In the genomic region with DNA sequence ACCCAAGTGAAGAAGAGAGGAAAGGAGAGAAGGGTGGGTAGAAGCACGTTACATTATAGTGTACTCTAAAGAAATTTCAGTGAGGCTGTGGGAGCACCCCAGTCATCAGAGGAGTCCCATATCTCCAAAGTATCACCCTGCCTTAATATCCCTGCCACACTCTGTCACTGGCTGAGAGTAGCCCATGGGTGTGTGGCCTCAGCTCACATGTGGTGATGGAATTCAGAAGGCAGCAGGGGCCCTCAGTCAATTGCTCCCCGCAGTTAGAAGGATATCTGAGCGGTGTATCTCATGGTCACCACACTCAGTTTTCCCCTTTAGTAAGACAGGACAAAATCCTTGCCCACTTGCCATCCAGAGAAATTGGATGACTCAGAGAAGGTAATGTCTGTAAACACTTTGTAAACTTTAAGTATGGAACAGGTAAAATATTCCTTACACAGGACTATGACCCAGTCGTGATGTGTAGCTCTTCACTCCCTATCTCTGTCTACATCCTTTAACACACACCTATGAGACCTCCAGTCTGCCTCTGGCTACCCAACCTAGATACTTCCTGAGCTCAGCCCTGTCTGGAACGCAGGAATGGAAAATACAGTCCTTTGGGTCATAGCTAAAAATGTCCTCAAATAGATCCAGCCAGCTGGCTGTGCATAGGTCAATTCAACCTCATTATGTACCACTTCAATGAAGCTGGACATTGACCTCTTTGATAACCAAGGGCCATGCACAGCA, we compare ENCODE assay signal across 1 cellular context.
TF ChIP-seq lines count a peak whose summit lies in the region.

No MANE protein-coding gene starts in this region.

TF ChIP-seq in HepG2, 621 proteins besides CTCF, POLR2A, EP300 and RAD21 (continued from another document and continues in another):
- TF ChIP-seq ZNF781 (CRISPR knock-in tag; IDR thresholded peaks at IDR 0.05; ENCODE audit: borderline replicate concordance, not compliant biosample characterization) (peak; percentile 61), MATR3 (CRISPR knock-in tag; IDR thresholded peaks at IDR 0.05) (no peak), HOXA7 (CRISPR knock-in tag; IDR thresholded peaks at IDR 0.05) (no peak), CENPX (CRISPR knock-in tag; IDR thresholded peaks at IDR 0.05) (no peak), NAIF1 (CRISPR knock-in tag; IDR thresholded peaks at IDR 0.05; ENCODE audit: borderline replicate concordance) (no peak), ZFYVE20 (CRISPR knock-in tag; IDR thresholded peaks at IDR 0.05; ENCODE audit: borderline replicate concordance, low read depth) (no peak), ZC3H4 (CRISPR knock-in tag; IDR thresholded peaks at IDR 0.05; ENCODE audit: borderline replicate concordance) (no peak), TOPORS (CRISPR knock-in tag; IDR thresholded peaks at IDR 0.05) (peak; percentile 41; the same call in 1 of the 2 replicates), HCFC1 (IDR thresholded peaks at IDR 0.05; ENCODE audit: low read depth, low read length) (no peak), SCMH1 (CRISPR knock-in tag; IDR thresholded peaks at IDR 0.05; ENCODE audit: borderline replicate concordance) (no peak), NR2F2 (IDR thresholded peaks at IDR 0.05; ENCODE audit: borderline replicate concordance, low read depth) (peak; percentile 70; the same call in 1 of the 2 replicates), SOX6 (IDR thresholded peaks at IDR 0.05) (no peak), SOX6 (CRISPR knock-in tag; IDR thresholded peaks at IDR 0.05) (peak; percentile 92), HNRNPK (IDR thresholded peaks at IDR 0.05; ENCODE audit: low read depth, low read length, poor library complexity, severe bottlenecking) (no peak), ZBTB38 (CRISPR knock-in tag; IDR thresholded peaks at IDR 0.05) (no peak), SP5 (CRISPR knock-in tag; IDR thresholded peaks at IDR 0.05; ENCODE audit: borderline replicate concordance, low read depth) (0 out of 2 replicates have a peak, but pooled peaks have one; percentile 29), ZNF572 (CRISPR knock-in tag; IDR thresholded peaks at IDR 0.05) (no peak), ZNF180 (CRISPR knock-in tag; IDR thresholded peaks at IDR 0.05; ENCODE audit: borderline replicate concordance, low read depth) (no peak), ZMAT3 (CRISPR knock-in tag; conservative IDR thresholded peaks at IDR 0.05) (no peak), HHEX (CRISPR knock-in tag; IDR thresholded peaks at IDR 0.05) (no peak), SPEN (CRISPR knock-in tag; IDR thresholded peaks at IDR 0.05; ENCODE audit: low read depth) (peak; percentile 77; the same call in 1 of the 2 replicates), ZNF749 (CRISPR knock-in tag; IDR thresholded peaks at IDR 0.05; ENCODE audit: borderline replicate concordance) (no peak), SRSF4 (IDR thresholded peaks at IDR 0.05; ENCODE audit: low read depth, low read length, poor library complexity, severe bottlenecking) (no peak), TBP (CRISPR knock-in tag; IDR thresholded peaks at IDR 0.05) (no peak), ZNF337 (CRISPR knock-in tag; IDR thresholded peaks at IDR 0.05; ENCODE audit: borderline replicate concordance, low read depth) (no peak), MAFG (CRISPR knock-in tag; IDR thresholded peaks at IDR 0.05) (no peak), ZBTB7B (CRISPR knock-in tag; IDR thresholded peaks at IDR 0.05) (peak; percentile 74; the same call in 1 of the 2 replicates), TCF7 (IDR thresholded peaks at IDR 0.05; ENCODE audit: low read depth) (peak; percentile 82), AKAP8 (CRISPR knock-in tag; IDR thresholded peaks at IDR 0.05) (0 out of 2 replicates have a peak, but pooled peaks have one; percentile 46), ZNF24 (IDR thresholded peaks at IDR 0.05) (no peak), KLF16 (CRISPR knock-in tag; IDR thresholded peaks at IDR 0.05) (no peak), ZNF33A (CRISPR knock-in tag; IDR thresholded peaks at IDR 0.05; ENCODE audit: borderline replicate concordance) (no peak), SRY (CRISPR knock-in tag; IDR thresholded peaks at IDR 0.05) (no peak), ZNF614 (CRISPR knock-in tag; IDR thresholded peaks at IDR 0.05; ENCODE audit: borderline replicate concordance) (peak; percentile 96), ZSCAN31 (CRISPR knock-in tag; IDR thresholded peaks at IDR 0.05; ENCODE audit: low read depth) (peak; percentile 40; the same call in 1 of the 2 replicates), ZNF235 (CRISPR knock-in tag; IDR thresholded peaks at IDR 0.05; ENCODE audit: borderline replicate concordance) (no peak), ZNF564 (CRISPR knock-in tag; IDR thresholded peaks at IDR 0.05) (no peak), ZNF367 (CRISPR knock-in tag; IDR thresholded peaks at IDR 0.05; ENCODE audit: borderline replicate concordance) (no peak), SIN3B (IDR thresholded peaks at IDR 0.05; ENCODE audit: low read length) (no peak), RBM22 (optimal IDR thresholded peaks at IDR 0.05; ENCODE audit: low read length) (no peak)
- TF ChIP-seq, protein P1, sequence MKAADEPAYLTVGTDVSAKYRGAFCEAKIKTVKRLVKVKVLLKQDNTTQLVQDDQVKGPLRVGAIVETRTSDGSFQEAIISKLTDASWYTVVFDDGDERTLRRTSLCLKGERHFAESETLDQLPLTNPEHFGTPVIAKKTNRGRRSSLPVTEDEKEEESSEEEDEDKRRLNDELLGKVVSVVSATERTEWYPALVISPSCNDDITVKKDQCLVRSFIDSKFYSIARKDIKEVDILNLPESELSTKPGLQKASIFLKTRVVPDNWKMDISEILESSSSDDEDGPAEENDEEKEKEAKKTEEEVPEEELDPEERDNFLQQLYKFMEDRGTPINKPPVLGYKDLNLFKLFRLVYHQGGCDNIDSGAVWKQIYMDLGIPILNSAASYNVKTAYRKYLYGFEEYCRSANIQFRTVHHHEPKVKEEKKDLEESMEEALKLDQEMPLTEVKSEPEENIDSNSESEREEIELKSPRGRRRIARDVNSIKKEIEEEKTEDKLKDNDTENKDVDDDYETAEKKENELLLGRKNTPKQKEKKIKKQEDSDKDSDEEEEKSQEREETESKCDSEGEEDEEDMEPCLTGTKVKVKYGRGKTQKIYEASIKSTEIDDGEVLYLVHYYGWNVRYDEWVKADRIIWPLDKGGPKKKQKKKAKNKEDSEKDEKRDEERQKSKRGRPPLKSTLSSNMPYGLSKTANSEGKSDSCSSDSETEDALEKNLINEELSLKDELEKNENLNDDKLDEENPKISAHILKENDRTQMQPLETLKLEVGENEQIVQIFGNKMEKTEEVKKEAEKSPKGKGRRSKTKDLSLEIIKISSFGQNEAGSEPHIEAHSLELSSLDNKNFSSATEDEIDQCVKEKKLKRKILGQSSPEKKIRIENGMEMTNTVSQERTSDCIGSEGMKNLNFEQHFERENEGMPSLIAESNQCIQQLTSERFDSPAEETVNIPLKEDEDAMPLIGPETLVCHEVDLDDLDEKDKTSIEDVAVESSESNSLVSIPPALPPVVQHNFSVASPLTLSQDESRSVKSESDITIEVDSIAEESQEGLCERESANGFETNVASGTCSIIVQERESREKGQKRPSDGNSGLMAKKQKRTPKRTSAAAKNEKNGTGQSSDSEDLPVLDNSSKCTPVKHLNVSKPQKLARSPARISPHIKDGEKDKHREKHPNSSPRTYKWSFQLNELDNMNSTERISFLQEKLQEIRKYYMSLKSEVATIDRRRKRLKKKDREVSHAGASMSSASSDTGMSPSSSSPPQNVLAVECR (CRISPR knock-in tag; IDR thresholded peaks at IDR 0.05; ENCODE audit: borderline replicate concordance): peak; percentile 68; the same call in 1 of the 2 replicates
- TF ChIP-seq, protein P2, sequence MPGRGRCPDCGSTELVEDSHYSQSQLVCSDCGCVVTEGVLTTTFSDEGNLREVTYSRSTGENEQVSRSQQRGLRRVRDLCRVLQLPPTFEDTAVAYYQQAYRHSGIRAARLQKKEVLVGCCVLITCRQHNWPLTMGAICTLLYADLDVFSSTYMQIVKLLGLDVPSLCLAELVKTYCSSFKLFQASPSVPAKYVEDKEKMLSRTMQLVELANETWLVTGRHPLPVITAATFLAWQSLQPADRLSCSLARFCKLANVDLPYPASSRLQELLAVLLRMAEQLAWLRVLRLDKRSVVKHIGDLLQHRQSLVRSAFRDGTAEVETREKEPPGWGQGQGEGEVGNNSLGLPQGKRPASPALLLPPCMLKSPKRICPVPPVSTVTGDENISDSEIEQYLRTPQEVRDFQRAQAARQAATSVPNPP (CRISPR knock-in tag; IDR thresholded peaks at IDR 0.05): no peak
- TF ChIP-seq, protein P3, sequence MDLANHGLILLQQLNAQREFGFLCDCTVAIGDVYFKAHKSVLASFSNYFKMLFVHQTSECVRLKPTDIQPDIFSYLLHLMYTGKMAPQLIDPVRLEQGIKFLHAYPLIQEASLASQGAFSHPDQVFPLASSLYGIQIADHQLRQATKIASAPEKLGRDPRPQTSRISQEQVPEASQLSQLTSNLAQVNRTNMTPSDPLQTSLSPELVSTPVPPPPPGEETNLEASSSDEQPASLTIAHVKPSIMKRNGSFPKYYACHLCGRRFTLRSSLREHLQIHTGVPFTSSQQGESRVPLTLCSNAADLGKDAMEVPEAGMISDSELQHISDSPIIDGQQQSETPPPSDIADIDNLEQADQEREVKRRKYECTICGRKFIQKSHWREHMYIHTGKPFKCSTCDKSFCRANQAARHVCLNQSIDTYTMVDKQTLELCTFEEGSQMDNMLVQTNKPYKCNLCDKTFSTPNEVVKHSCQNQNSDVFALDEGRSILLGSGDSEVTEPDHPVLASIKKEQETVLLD (CRISPR knock-in tag; IDR thresholded peaks at IDR 0.05; ENCODE audit: low read depth): no peak
- TF ChIP-seq, protein P4, sequence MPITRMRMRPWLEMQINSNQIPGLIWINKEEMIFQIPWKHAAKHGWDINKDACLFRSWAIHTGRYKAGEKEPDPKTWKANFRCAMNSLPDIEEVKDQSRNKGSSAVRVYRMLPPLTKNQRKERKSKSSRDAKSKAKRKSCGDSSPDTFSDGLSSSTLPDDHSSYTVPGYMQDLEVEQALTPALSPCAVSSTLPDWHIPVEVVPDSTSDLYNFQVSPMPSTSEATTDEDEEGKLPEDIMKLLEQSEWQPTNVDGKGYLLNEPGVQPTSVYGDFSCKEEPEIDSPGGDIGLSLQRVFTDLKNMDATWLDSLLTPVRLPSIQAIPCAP (CRISPR knock-in tag; IDR thresholded peaks at IDR 0.05; ENCODE audit: low read depth): no peak
- TF ChIP-seq, protein P5, sequence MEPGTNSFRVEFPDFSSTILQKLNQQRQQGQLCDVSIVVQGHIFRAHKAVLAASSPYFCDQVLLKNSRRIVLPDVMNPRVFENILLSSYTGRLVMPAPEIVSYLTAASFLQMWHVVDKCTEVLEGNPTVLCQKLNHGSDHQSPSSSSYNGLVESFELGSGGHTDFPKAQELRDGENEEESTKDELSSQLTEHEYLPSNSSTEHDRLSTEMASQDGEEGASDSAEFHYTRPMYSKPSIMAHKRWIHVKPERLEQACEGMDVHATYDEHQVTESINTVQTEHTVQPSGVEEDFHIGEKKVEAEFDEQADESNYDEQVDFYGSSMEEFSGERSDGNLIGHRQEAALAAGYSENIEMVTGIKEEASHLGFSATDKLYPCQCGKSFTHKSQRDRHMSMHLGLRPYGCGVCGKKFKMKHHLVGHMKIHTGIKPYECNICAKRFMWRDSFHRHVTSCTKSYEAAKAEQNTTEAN (CRISPR knock-in tag; conservative IDR thresholded peaks at IDR 0.05): peak; percentile 72
- TF ChIP-seq, protein P6, sequence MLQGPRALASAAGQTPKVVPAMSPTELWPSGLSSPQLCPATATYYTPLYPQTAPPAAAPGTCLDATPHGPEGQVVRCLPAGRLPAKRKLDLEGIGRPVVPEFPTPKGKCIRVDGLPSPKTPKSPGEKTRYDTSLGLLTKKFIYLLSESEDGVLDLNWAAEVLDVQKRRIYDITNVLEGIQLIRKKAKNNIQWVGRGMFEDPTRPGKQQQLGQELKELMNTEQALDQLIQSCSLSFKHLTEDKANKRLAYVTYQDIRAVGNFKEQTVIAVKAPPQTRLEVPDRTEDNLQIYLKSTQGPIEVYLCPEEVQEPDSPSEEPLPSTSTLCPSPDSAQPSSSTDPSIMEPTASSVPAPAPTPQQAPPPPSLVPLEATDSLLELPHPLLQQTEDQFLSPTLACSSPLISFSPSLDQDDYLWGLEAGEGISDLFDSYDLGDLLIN (CRISPR knock-in tag; IDR thresholded peaks at IDR 0.05; ENCODE audit: borderline replicate concordance): no peak
- TF ChIP-seq, protein P7, sequence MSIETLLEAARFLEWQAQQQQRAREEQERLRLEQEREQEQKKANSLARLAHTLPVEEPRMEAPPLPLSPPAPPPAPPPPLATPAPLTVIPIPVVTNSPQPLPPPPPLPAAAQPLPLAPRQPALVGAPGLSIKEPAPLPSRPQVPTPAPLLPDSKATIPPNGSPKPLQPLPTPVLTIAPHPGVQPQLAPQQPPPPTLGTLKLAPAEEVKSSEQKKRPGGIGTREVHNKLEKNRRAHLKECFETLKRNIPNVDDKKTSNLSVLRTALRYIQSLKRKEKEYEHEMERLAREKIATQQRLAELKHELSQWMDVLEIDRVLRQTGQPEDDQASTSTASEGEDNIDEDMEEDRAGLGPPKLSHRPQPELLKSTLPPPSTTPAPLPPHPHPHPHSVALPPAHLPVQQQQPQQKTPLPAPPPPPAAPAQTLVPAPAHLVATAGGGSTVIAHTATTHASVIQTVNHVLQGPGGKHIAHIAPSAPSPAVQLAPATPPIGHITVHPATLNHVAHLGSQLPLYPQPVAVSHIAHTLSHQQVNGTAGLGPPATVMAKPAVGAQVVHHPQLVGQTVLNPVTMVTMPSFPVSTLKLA (IDR thresholded peaks at IDR 0.05): no peak
- TF ChIP-seq, protein P8, sequence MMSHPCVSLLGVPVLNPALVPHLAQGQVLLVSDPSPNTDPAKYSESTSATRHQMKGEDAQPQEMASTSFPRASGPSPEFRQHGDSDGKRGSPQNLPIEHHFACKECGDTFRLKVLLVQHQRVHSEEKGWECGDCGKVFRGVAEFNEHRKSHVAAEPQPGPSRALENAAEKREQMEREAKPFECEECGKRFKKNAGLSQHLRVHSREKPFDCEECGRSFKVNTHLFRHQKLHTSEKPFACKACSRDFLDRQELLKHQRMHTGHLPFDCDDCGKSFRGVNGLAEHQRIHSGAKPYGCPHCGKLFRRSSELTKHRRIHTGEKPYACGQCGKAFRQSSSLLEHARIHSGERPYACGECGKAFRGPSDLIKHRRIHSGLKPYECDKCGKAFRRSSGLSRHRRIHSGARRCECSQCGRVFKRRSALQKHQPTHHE (CRISPR knock-in tag; IDR thresholded peaks at IDR 0.05; ENCODE audit: borderline replicate concordance): no peak
- TF ChIP-seq, protein P9, sequence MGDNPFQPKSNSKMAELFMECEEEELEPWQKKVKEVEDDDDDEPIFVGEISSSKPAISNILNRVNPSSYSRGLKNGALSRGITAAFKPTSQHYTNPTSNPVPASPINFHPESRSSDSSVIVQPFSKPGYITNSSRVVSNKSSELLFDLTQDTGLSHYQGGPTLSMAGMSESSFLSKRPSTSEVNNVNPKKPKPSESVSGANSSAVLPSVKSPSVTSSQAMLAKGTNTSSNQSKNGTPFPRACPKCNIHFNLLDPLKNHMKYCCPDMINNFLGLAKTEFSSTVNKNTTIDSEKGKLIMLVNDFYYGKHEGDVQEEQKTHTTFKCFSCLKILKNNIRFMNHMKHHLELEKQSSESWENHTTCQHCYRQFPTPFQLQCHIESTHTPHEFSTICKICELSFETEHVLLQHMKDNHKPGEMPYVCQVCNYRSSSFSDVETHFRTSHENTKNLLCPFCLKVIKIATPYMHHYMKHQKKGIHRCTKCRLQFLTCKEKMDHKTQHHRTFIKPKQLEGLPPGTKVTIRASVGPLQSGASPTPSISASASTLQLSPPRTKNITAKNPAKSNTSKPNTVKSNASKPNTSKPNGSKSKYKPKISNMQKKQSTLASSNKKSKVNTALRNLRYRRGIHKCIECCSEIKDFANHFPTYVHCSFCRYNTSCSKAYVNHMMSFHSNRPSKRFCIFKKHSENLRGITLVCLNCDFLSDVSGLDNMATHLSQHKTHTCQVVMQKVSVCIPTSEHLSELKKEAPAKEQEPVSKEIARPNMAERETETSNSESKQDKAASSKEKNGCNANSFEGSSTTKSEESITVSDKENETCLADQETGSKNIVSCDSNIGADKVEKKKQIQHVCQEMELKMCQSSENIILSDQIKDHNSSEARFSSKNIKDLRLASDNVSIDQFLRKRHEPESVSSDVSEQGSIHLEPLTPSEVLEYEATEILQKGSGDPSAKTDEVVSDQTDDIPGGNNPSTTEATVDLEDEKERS (CRISPR knock-in tag; IDR thresholded peaks at IDR 0.05): peak; percentile 85; the same call in 1 of the 2 replicates
